ENCODE assay signal across 28 cellular contexts in genomic region chr12:12701457-12701856, GRCh38. TPM values are rescaled to one million over a fixed set of nuclear protein-coding genes. Genes with fewer than 3 reads are reported as not detected.
DNase-seq lines count a peak whose midpoint lies in the region; ATAC-seq and TF ChIP-seq lines count a peak whose summit lies in the region.
"Had no signal": no experiment of that assay in that cellular context is flagged by ENCODE, and none has a peak within 500 bp of the region (broad histone marks: within the 10 kb centered on the region; RNA-seq: fewer than 3 reads in every experiment).

No MANE protein-coding gene starts in this region.

- H3K79me2 ChIP-seq in OCI-LY1 (ENCODE audit: insufficient read depth, low read length), result no peaks in the 10 kb centered on the region

- H3K4me3 ChIP-seq in OCI-LY1 (ENCODE audit: low read depth, low read length, poor library complexity, severe bottlenecking) (no peak overlapping the region), iPS-18a (ENCODE audit: low read length) (no peak overlapping the region), esophagus squamous epithelium (no peak overlapping the region)
- H3K4me3 ChIP-seq: GM12878 had no signal

- no peak for TF ChIP-seq CTCF in OCI-LY1 (IDR thresholded peaks at IDR 0.05; ENCODE audit: low read length)
- no peak for TF ChIP-seq CTCF in esophagus squamous epithelium (IDR thresholded peaks at IDR 0.05)

- ATAC-seq in GM19351 (IDR thresholded peaks at IDR 0.05; ENCODE audit: unreplicated experiment), result no peak
- ATAC-seq: GM12878, HepG2, Panc1 had no signal

- intact Hi-C loops in esophagus squamous epithelium (cut with DNase I), result loop anchor here (10.0 kb wide), 2 partner anchors 87 to 327 kb away; partner anchors contain the start of gene CREBL2

- 0 out of 2 replicates have a peak, but pooled peaks cover 7% of the 10 kb centered on the region for H3F3A ChIP-seq in OCI-LY1 (ENCODE audit: insufficient read depth, low read length)

- no peaks in the 10 kb centered on the region for H3K36me3 ChIP-seq in OCI-LY1 (ENCODE audit: insufficient read depth, low read length)
- H3K36me3 ChIP-seq in iPS-18a (ENCODE audit: control insufficient read depth, low read depth, low read length), result no peaks in the 10 kb centered on the region
- H3K36me3 ChIP-seq in esophagus squamous epithelium, result no peaks in the 10 kb centered on the region

- no peak overlapping the region for H2AFZ ChIP-seq in OCI-LY1 (ENCODE audit: low read length)

- no peak for TF ChIP-seq POLR2A in esophagus squamous epithelium (IDR thresholded peaks at IDR 0.05)

- no peaks in the 10 kb centered on the region for H3K27me3 ChIP-seq in OCI-LY1 (ENCODE audit: insufficient read depth, low read length)
- H3K27me3 ChIP-seq in iPS-18a (ENCODE audit: control insufficient read depth, insufficient read depth, low read length), result no peaks in the 10 kb centered on the region
- no peaks in the 10 kb centered on the region for H3K27me3 ChIP-seq in esophagus squamous epithelium

- DNase-seq in NCI-H146 (lab: John Stamatoyannopoulos, UW) (peak; percentile 43), NCI-H146 treated with DMSO at 0.1 percent for 48 hours (lab: John Stamatoyannopoulos, UW; ENCODE audit: unreplicated experiment) (no peak), SHP77 (lab: John Stamatoyannopoulos, UW) (no peak), cortex of kidney (lab: John Stamatoyannopoulos, UW) (no peak), esophagus squamous epithelium (lab: John Stamatoyannopoulos, UW) (no peak)
- DNase-seq: CD8-positive, alpha-beta memory T cell; DMS 273 treated with DMSO at 0.1 percent for 48 hours; DMS79; EL; GDM1; GOT3; Karpas-422; NCI-H1092 treated with DMSO at 0.1 percent for 48 hours; NCI-H1436; NCI-H1930; NCI-H2107; NCI-H446 treated with DMSO at 0.1 percent for 48 hours; NCI-H526; SHP77 treated with DMSO at 0.1 percent for 48 hours had no signal

- H3K9me3 ChIP-seq in OCI-LY1 (ENCODE audit: low read length) (no peaks in the 10 kb centered on the region), iPS-18a (ENCODE audit: control insufficient read depth, low read depth, low read length) (no peaks in the 10 kb centered on the region), esophagus squamous epithelium (no peaks in the 10 kb centered on the region)

- no peak overlapping the region for H3K4me2 ChIP-seq in OCI-LY1 (ENCODE audit: low read length)

- H3K27ac ChIP-seq in OCI-LY1 (ENCODE audit: low read depth, low read length, poor library complexity, severe bottlenecking) (peak overlapping the region; percentile 21), iPS-18a (ENCODE audit: low read length) (peak overlapping the region; percentile 32), esophagus squamous epithelium (no peak overlapping the region)
- H3K27ac ChIP-seq: 22Rv1, C4-2B, RWPE1 had no signal

- 90 to 100% methylated on average over 2 to 3 of the region's 3 CpGs for WGBS in esophagus squamous epithelium, 2 donors

- H4K20me1 ChIP-seq in OCI-LY1 (ENCODE audit: insufficient read depth, low read length), result no peaks in the 10 kb centered on the region

- H3K9ac ChIP-seq in OCI-LY1 (ENCODE audit: low read length) (no peak overlapping the region), iPS-18a (ENCODE audit: low read length) (no peak overlapping the region)

- peaks cover 67% of the 10 kb centered on the region for H3K4me1 ChIP-seq in OCI-LY1 (ENCODE audit: insufficient read depth, low read length, severe bottlenecking)
- H3K4me1 ChIP-seq in iPS-18a (ENCODE audit: control insufficient read depth, low read depth, low read length), result peaks cover 17% of the 10 kb centered on the region
- peaks cover 5 to 25% (median 8%) of the 10 kb centered on the region in 3 donors for H3K4me1 ChIP-seq in esophagus squamous epithelium

- no peaks in the 10 kb centered on the region for H3K9me2 ChIP-seq in OCI-LY1 (ENCODE audit: low read depth, low read length)

RNA-seq across cellular contexts. Expression of gene GPR19, which starts 5.5 kb away (rescaled TPM):
- total RNA-seq in esophagus squamous epithelium, result under 1 TPM in 1 of 4 donors, not detected in 3; 0.40 TPM

RNA-seq across cellular contexts. Expression of gene CDKN1B, which starts 15.7 kb away (rescaled TPM):
- 10 to 100 TPM; 17.3 to 48.1 (median 30.5) TPM for total RNA-seq in esophagus squamous epithelium

Comparison
In these comparisons a context has a peak if more than half of its experiments do, and no peak if none do; other contexts are left out.
1. H3K27ac ChIP-seq: peak in OCI-LY1 (single experiment) and iPS-18a (single experiment); none in esophagus squamous epithelium (0 of 4).